Comparison of ENCODE assay signal across 8 cellular contexts in the genomic region with DNA sequence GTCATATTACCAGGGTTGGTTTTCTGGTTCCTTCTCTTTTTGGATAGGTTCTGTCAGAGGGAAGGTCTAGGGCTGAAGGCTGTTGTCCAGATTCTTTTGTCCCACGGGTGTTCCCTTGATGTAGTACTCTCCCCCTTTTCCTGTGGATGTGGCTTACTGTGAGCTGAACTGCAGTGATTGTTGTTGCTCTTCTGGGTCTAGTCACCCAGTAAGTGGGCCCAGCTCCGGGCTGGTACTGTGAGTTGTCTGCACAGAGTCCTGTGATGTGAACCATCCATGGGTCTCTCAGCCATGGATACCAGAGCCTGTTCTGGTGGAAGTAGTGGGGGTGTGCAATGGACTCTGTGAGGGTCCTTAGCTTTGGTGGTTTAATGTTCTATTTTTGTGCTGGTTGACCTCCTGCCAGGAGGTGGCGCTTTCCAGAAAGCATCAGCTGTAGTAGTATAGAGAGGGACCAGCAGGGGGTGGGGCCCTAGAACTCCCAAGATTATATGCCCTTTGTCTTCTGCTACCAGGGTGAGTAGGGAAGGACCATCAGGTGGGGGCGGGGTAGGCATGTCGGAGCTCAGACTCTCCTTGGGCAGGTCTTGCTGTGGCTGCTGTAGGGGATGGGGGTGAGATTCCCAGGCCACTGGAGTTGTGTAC.
DNase-seq lines count a peak whose midpoint lies in the region; TF ChIP-seq lines count a peak whose summit lies in the region.
"Not testable (repeated sequence)": the region's sequence is repeated elsewhere in the genome, so short reads cannot be mapped to it uniquely, and the experiment has no call there.

No MANE protein-coding gene starts in this region.

- DNase-seq in AG04450 (ENCODE audit: low read depth, low spot score); NB4 (ENCODE audit: low read depth); choroid plexus epithelial cell (ENCODE audit: low read depth); cardiac muscle cell (ENCODE audit: low read depth in 1 of 2, low spot score in 1 of 2): not testable (repeated sequence)
- DNase-seq in H4 (ENCODE audit: low spot score) (peak; percentile 58), WERI-Rb-1 (peak; percentile 19)

- POLR2A ChIA-PET in AG04450 (lab: Yijun Ruan, JAX), result not testable (repeated sequence)

- not testable (repeated sequence) for H3K9me3 ChIP-seq in AG04450 (ENCODE audit: control insufficient read depth, insufficient read depth, low read length); ES-I3 (ENCODE audit: control insufficient read depth, insufficient read depth, low read length); WERI-Rb-1 (ENCODE audit: severe bottlenecking); cardiac muscle cell (ENCODE audit: low read depth); neutrophil

- not testable (repeated sequence) for H3K27me3 ChIP-seq in AG04450 (ENCODE audit: control insufficient read depth, insufficient read depth, low read length); WERI-Rb-1 (ENCODE audit: insufficient read depth, low read depth, severe bottlenecking); cardiac muscle cell
- peaks cover 17% of the 10 kb centered on the region for H3K27me3 ChIP-seq in neutrophil

- H3K4me1 ChIP-seq in ES-I3 (ENCODE audit: insufficient read depth, low read length); cardiac muscle cell (ENCODE audit: low read depth): not testable (repeated sequence)
- H3K4me1 ChIP-seq in neutrophil (ENCODE audit: control insufficient read depth in 1 of 2, insufficient read depth in 1 of 2, low read depth in 1 of 2, low read length in 1 of 2), result peaks cover 5 to 12% of the 10 kb centered on the region in 2 experiments

- peak overlapping the region; percentile 30; the same call in 1 of the 2 replicates for H3K9ac ChIP-seq in ES-I3 (ENCODE audit: low read depth, low read length)

- not testable (repeated sequence) for TF ChIP-seq POLR2A in NB4 (IDR thresholded peaks at IDR 0.05; ENCODE audit: extremely low read depth, insufficient read length)

- not testable (repeated sequence) for H3K27ac ChIP-seq in AG04450 (ENCODE audit: low read depth, low read length); WERI-Rb-1; cardiac muscle cell; neutrophil

- H3K4me3 ChIP-seq in AG04450 (ENCODE audit: low read depth, low read length); NB4 (ENCODE audit: low read depth, low read length); WERI-Rb-1 (ENCODE audit: low read depth, low read length); choroid plexus epithelial cell (ENCODE audit: low read depth, low read length); cardiac muscle cell; neutrophil (ENCODE audit: low read depth in 1 of 2, low read length in 1 of 2): not testable (repeated sequence)

- 0 out of 2 replicates have a peak, but pooled peaks have one; percentile 2 for TF ChIP-seq CTCF in AG04450 (IDR thresholded peaks at IDR 0.05; ENCODE audit: low read depth, low read length)
- TF ChIP-seq CTCF in NB4 (IDR thresholded peaks at IDR 0.05; ENCODE audit: low read depth, low read length), result peak; percentile 21
- TF ChIP-seq CTCF in WERI-Rb-1 (IDR thresholded peaks at IDR 0.05; ENCODE audit: low read depth, low read length), result not testable (repeated sequence)
- peak; percentile 29 for TF ChIP-seq CTCF in choroid plexus epithelial cell (conservative IDR thresholded peaks at IDR 0.05; ENCODE audit: low read depth, low read length)
- peak; percentile 12 for TF ChIP-seq CTCF in cardiac muscle cell (IDR thresholded peaks at IDR 0.05; ENCODE audit: low read depth, low read length)
- TF ChIP-seq CTCF in neutrophil (IDR thresholded peaks at IDR 0.05), result peak; percentile 30

- not testable (repeated sequence) for H3K36me3 ChIP-seq in ES-I3 (ENCODE audit: insufficient read depth, low read length); WERI-Rb-1; cardiac muscle cell; neutrophil

- CTCF ChIA-PET in AG04450 (lab: Charles Lee), result interaction anchor here (1.0 kb wide), 2 partner anchors 198 kb away, joined by 3 read pairs; no protein-coding TSS in a partner anchor
